In genomic region chr21:43278359-43278758, GRCh38 we compare ENCODE assay signal across 20 cellular contexts.
DNase-seq lines count a peak whose midpoint lies in the region; ATAC-seq and TF ChIP-seq lines count a peak whose summit lies in the region.
"Had no signal": no experiment of that assay in that cellular context is flagged by ENCODE, and none has a peak within 500 bp of the region (broad histone marks: within the 10 kb centered on the region; RNA-seq: fewer than 3 reads in every experiment).

No MANE protein-coding gene starts in this region.

- H3K4me3 ChIP-seq in right atrium auricular region, result no peak overlapping the region
- no peak overlapping the region for H3K4me3 ChIP-seq in naive thymus-derived CD4-positive, alpha-beta T cell (ENCODE audit: low read length)
- H3K4me3 ChIP-seq: GM23248, skin epidermis had no signal

- CTCF ChIA-PET in naive thymus-derived CD4-positive, alpha-beta T cell (lab: Charles Lee), result no interaction called here

- H3K4me3 Mint-ChIP-seq in naive thymus-derived CD4-positive, alpha-beta T cell, result no peak overlapping the region
- H3K4me3 Mint-ChIP-seq: activated CD4-positive, alpha-beta T cell treated with anti-CD3 and anti-CD28 coated beads for 36 hours; activated naive CD4-positive, alpha-beta T cell treated with anti-CD3 and anti-CD28 coated beads, Interleukin-2, amount 10 ng/mL, durations not matched to agents 7 days and 5 days; stimulated activated naive B cell treated with anti-CD40 and anti-IgM and Interleukin-4, amounts not matched to agents 10 μg/mL and 1 μg/mL and 100 μg/mL, for 72 hours had no signal

- no peaks in the 10 kb centered on the region for H3K36me3 Mint-ChIP-seq in naive thymus-derived CD4-positive, alpha-beta T cell
- H3K36me3 Mint-ChIP-seq: activated naive CD4-positive, alpha-beta T cell treated with anti-CD3 and anti-CD28 coated beads, Interleukin-2, amount 10 ng/mL, durations not matched to agents 7 days and 5 days; stimulated activated naive B cell treated with anti-CD40 and anti-IgM and Interleukin-4, amounts not matched to agents 10 μg/mL and 1 μg/mL and 100 μg/mL, for 72 hours had no signal

- H3K27ac Mint-ChIP-seq in naive thymus-derived CD4-positive, alpha-beta T cell, result no peak overlapping the region
- H3K27ac Mint-ChIP-seq: activated CD4-positive, alpha-beta T cell treated with anti-CD3 and anti-CD28 coated beads for 36 hours; activated naive CD4-positive, alpha-beta T cell treated with anti-CD3 and anti-CD28 coated beads, Interleukin-2, amount 10 ng/mL, durations not matched to agents 7 days and 5 days; stimulated activated naive B cell treated with anti-CD40 and anti-IgM and Interleukin-4, amounts not matched to agents 10 μg/mL and 1 μg/mL and 100 μg/mL, for 72 hours had no signal

- H3K9me3 ChIP-seq in right atrium auricular region, result no peaks in the 10 kb centered on the region
- no peaks in the 10 kb centered on the region for H3K9me3 ChIP-seq in naive thymus-derived CD4-positive, alpha-beta T cell (ENCODE audit: control insufficient read depth in 2 of 3, low read length in 3 of 3)

- peaks cover 0 to 17% of the 10 kb centered on the region in 2 donors for H3K4me1 ChIP-seq in right atrium auricular region
- H3K4me1 ChIP-seq in naive thymus-derived CD4-positive, alpha-beta T cell (ENCODE audit: control insufficient read depth in 2 of 2, insufficient read depth in 2 of 2, low read length in 2 of 2), result no peaks in the 10 kb centered on the region

- POLR2A ChIA-PET in naive thymus-derived CD4-positive, alpha-beta T cell (lab: Charles Lee), result no interaction called here

- no peaks in the 10 kb centered on the region for H3K36me3 ChIP-seq in right atrium auricular region
- no peaks in the 10 kb centered on the region for H3K36me3 ChIP-seq in naive thymus-derived CD4-positive, alpha-beta T cell (ENCODE audit: control insufficient read depth in 2 of 3, insufficient read depth in 3 of 3, low read length in 3 of 3)

- no peak for TF ChIP-seq CTCF in right atrium auricular region (IDR thresholded peaks at IDR 0.05)

- H3K9me3 Mint-ChIP-seq in naive thymus-derived CD4-positive, alpha-beta T cell, result no peaks in the 10 kb centered on the region
- H3K9me3 Mint-ChIP-seq: activated naive CD4-positive, alpha-beta T cell treated with anti-CD3 and anti-CD28 coated beads, Interleukin-2, amount 10 ng/mL, durations not matched to agents 7 days and 5 days had no signal

- DNase-seq in Right ventricle myocardium inferior (ENCODE audit: missing footprints), result no peak
- no peak for DNase-seq in right atrium auricular region (ENCODE audit: low spot score)
- peak; percentile 30 for DNase-seq in left ventricle myocardium superior
- peak; percentile 34 for DNase-seq in mucosa of gallbladder (ENCODE audit: low spot score)
- no peak for DNase-seq in naive thymus-derived CD4-positive, alpha-beta T cell
- no peak for DNase-seq in DMS153 (lab: John Stamatoyannopoulos, UW)
- DNase-seq: 8988T; activated CD4-positive, alpha-beta T cell treated with anti-CD3 and anti-CD28 coated beads for 36 hours; activated naive CD4-positive, alpha-beta T cell treated with anti-CD3 and anti-CD28 coated beads, Interleukin-2, amount 10 ng/mL, durations not matched to agents 7 days and 5 days; AML-193; GM23248; midbrain; NCI-H2081 treated with DMSO at 0.1 percent for 48 hours; NCI-H446; stimulated activated naive B cell treated with anti-CD40 and anti-IgM and Interleukin-4, amounts not matched to agents 10 μg/mL and 1 μg/mL and 100 μg/mL, for 72 hours; T-helper 1 cell had no signal

- intact Hi-C loops in Right ventricle myocardium inferior (cut with DNase I) (no loop called here), left ventricle myocardium superior (cut with micrococcal nuclease) (no loop called here)
- intact Hi-C loops in naive thymus-derived CD4-positive, alpha-beta T cell (cut with micrococcal nuclease), result no loop called here

- peaks cover 4 to 20% (median 13%) of the 10 kb centered on the region in 5 donors for H3K27me3 Mint-ChIP-seq in naive thymus-derived CD4-positive, alpha-beta T cell

- H3K27me3 ChIP-seq in right atrium auricular region, result no peaks in the 10 kb centered on the region
- H3K27me3 ChIP-seq in naive thymus-derived CD4-positive, alpha-beta T cell (ENCODE audit: control insufficient read depth in 2 of 2, insufficient read depth in 2 of 2, low read length in 2 of 2), result no peaks in the 10 kb centered on the region

- peaks cover 0 to 5% (median 3%) of the 10 kb centered on the region in 7 donors for H3K4me1 Mint-ChIP-seq in naive thymus-derived CD4-positive, alpha-beta T cell
- H3K4me1 Mint-ChIP-seq: activated CD4-positive, alpha-beta T cell treated with anti-CD3 and anti-CD28 coated beads for 36 hours; activated naive CD4-positive, alpha-beta T cell treated with anti-CD3 and anti-CD28 coated beads, Interleukin-2, amount 10 ng/mL, durations not matched to agents 7 days and 5 days had no signal

- peak overlapping the region in 1 of 2 donors; percentile 51 for H3K27ac ChIP-seq in right atrium auricular region
- no peak overlapping the region for H3K27ac ChIP-seq in naive thymus-derived CD4-positive, alpha-beta T cell (ENCODE audit: low read depth, low read length)
- H3K27ac ChIP-seq: epithelial cell of prostate, GM23248 had no signal

- ATAC-seq in Right ventricle myocardium inferior, result peak; percentile 14
- ATAC-seq in left ventricle myocardium superior, result no peak
- no peak for ATAC-seq in GM21786 (IDR thresholded peaks at IDR 0.05; ENCODE audit: unreplicated experiment)
- no peak for ATAC-seq in naive thymus-derived CD4-positive, alpha-beta T cell
- no peak for ATAC-seq in GM21526 (IDR thresholded peaks at IDR 0.05; ENCODE audit: low FRiP score, unreplicated experiment)
- ATAC-seq: activated CD4-positive, alpha-beta T cell treated with anti-CD3 and anti-CD28 coated beads for 36 hours; stimulated activated naive B cell treated with anti-CD40 and anti-IgM and Interleukin-4, amounts not matched to agents 10 μg/mL and 1 μg/mL and 100 μg/mL, for 72 hours had no signal

Comparison
In these comparisons a context has a peak if more than half of its experiments do, and no peak if none do; other contexts are left out.
1. DNase-seq: peak in left ventricle myocardium superior (single experiment) and mucosa of gallbladder (single experiment); none in Right ventricle myocardium inferior (single experiment), right atrium auricular region (single experiment), naive thymus-derived CD4-positive, alpha-beta T cell (0 of 9) and DMS153 (single experiment).